ENCODE assay signal across 15 cellular contexts in genomic region chr12:64756371-64756770, GRCh38. TPM values are rescaled to one million over a fixed set of nuclear protein-coding genes. Genes with fewer than 3 reads are reported as not detected.
DNase-seq lines count a peak whose midpoint lies in the region; ATAC-seq, FAIRE-seq and TF ChIP-seq lines count a peak whose summit lies in the region.
"Had no signal": no experiment of that assay in that cellular context is flagged by ENCODE, and none has a peak within 500 bp of the region (broad histone marks: within the 10 kb centered on the region; RNA-seq: fewer than 3 reads in every experiment).

No MANE protein-coding gene starts in this region.

- peak; percentile 12 for ATAC-seq in activated CD8-positive, alpha-beta memory T cell treated with anti-CD3 and anti-CD28 coated beads, Interleukin-2, amount 10 ng/mL, durations not matched to agents 7 days and 5 days
- ATAC-seq in GM21786 (IDR thresholded peaks at IDR 0.05; ENCODE audit: unreplicated experiment), result peak; percentile 48
- peak; percentile 27 for ATAC-seq in HG03432 (IDR thresholded peaks at IDR 0.05; ENCODE audit: unreplicated experiment)

- H3K4me3 ChIP-seq in small intestine (ENCODE audit: low read depth in 1 of 2, low read length in 2 of 2) (no peak overlapping the region), testis (no peak overlapping the region)

- no peak for FAIRE-seq in small intestine (lab: Jason Lieb, UNC)
- FAIRE-seq: GM12892, H1, RCC 7860 had no signal

- TF ChIP-seq POLR2A in testis (IDR thresholded peaks at IDR 0.05), result no peak

- H3K9me3 ChIP-seq in small intestine (ENCODE audit: control insufficient read depth, low read depth), result no peaks in the 10 kb centered on the region
- no peaks in the 10 kb centered on the region for H3K9me3 ChIP-seq in testis

- peaks cover 10% of the 10 kb centered on the region for H3K36me3 Mint-ChIP-seq in activated CD8-positive, alpha-beta memory T cell treated with anti-CD3 and anti-CD28 coated beads, Interleukin-2, amount 10 ng/mL, durations not matched to agents 7 days and 5 days

- WGBS in small intestine, 3 donors, result 77 to 82% (median 78%) methylated on average over 2 of the region's 2 CpGs
- WGBS in testis, 2 donors, result 72 to 77% methylated on average over 2 of the region's 2 CpGs

- no peak for DNase-seq in activated CD8-positive, alpha-beta memory T cell treated with anti-CD3 and anti-CD28 coated beads, Interleukin-2, amount 10 ng/mL, durations not matched to agents 7 days and 5 days
- no peak for DNase-seq in activated CD8-positive, alpha-beta memory T cell treated with anti-CD3 and anti-CD28 coated beads, Interleukin-2, amount 50 U/mL, for 48 hours
- DNase-seq in small intestine, result peak; percentile 21
- DNase-seq in testis, result no peak
- no peak for DNase-seq in NCI-H1105 (lab: John Stamatoyannopoulos, UW)
- no peak for DNase-seq in posterior cingulate gyrus
- DNase-seq: anterior cingulate cortex, foreskin melanocyte, NCI-H226 had no signal

- no peaks in the 10 kb centered on the region for H3K9me3 Mint-ChIP-seq in activated CD8-positive, alpha-beta memory T cell treated with anti-CD3 and anti-CD28 coated beads, Interleukin-2, amount 10 ng/mL, durations not matched to agents 7 days and 5 days (ENCODE audit: low read depth)
- H3K9me3 Mint-ChIP-seq: T-helper 1 cell treated with Interleukin-12 subunit alpha and Interleukin-12 subunit beta and Interleukin-4 antibody, amounts not matched to agents 30 μg/mL and 1 μg/mL, for 36 hours had no signal

- H3K27ac ChIP-seq in small intestine (ENCODE audit: low read depth in 1 of 2, low read length in 1 of 2), result no peak overlapping the region
- H3K27ac ChIP-seq in testis, result no peak overlapping the region

- H3K27me3 ChIP-seq in small intestine (ENCODE audit: control insufficient read depth in 2 of 2, insufficient read depth in 2 of 2, low read length in 2 of 2), result no peaks in the 10 kb centered on the region
- H3K27me3 ChIP-seq in testis, result no peaks in the 10 kb centered on the region

- no peaks in the 10 kb centered on the region for H3K36me3 ChIP-seq in small intestine (ENCODE audit: control insufficient read depth in 2 of 2, insufficient read depth in 2 of 2, low read length in 2 of 2)
- no peaks in the 10 kb centered on the region for H3K36me3 ChIP-seq in testis (ENCODE audit: low read depth, missing control alignments)

- H3K27me3 Mint-ChIP-seq in activated CD8-positive, alpha-beta memory T cell treated with anti-CD3 and anti-CD28 coated beads, Interleukin-2, amount 10 ng/mL, durations not matched to agents 7 days and 5 days, result no peaks in the 10 kb centered on the region

- intact Hi-C loops in testis (cut with DNase I; ENCODE audit: low total_unique reads), result no loop called here
- intact Hi-C loops in posterior cingulate gyrus (cut with DNase I), result no loop called here

- no peak for TF ChIP-seq CTCF in testis (IDR thresholded peaks at IDR 0.05)

- H3K27ac Mint-ChIP-seq in activated CD8-positive, alpha-beta memory T cell treated with anti-CD3 and anti-CD28 coated beads, Interleukin-2, amount 10 ng/mL, durations not matched to agents 7 days and 5 days, result peak overlapping the region; percentile 56
- H3K27ac Mint-ChIP-seq: T-helper 1 cell treated with Interleukin-12 subunit alpha and Interleukin-12 subunit beta and Interleukin-4 antibody, amounts not matched to agents 30 μg/mL and 1 μg/mL, for 36 hours had no signal

- no peak overlapping the region for H3K4me3 Mint-ChIP-seq in activated CD8-positive, alpha-beta memory T cell treated with anti-CD3 and anti-CD28 coated beads, Interleukin-2, amount 10 ng/mL, durations not matched to agents 7 days and 5 days
- H3K4me3 Mint-ChIP-seq: T-helper 1 cell treated with Interleukin-12 subunit alpha and Interleukin-12 subunit beta and Interleukin-4 antibody, amounts not matched to agents 30 μg/mL and 1 μg/mL, for 36 hours had no signal

- peaks cover 54% of the 10 kb centered on the region for H3K4me1 Mint-ChIP-seq in activated CD8-positive, alpha-beta memory T cell treated with anti-CD3 and anti-CD28 coated beads, Interleukin-2, amount 10 ng/mL, durations not matched to agents 7 days and 5 days

- peaks cover 0 to 12% of the 10 kb centered on the region in 2 donors for H3K4me1 ChIP-seq in small intestine (ENCODE audit: control insufficient read depth in 2 of 2, insufficient read depth in 1 of 2, low read depth in 1 of 2, low read length in 1 of 2)
- peaks cover 19% of the 10 kb centered on the region for H3K4me1 ChIP-seq in testis

- CTCF ChIA-PET in activated CD8-positive, alpha-beta memory T cell treated with anti-CD3 and anti-CD28 coated beads, Interleukin-2, amount 10 ng/mL, durations not matched to agents 7 days and 5 days (lab: Charles Lee), result interaction anchor here (0.6 to 1.4 kb wide), 4 partner anchors 8 to 207 kb away, joined by 4 read pairs; no protein-coding TSS in a partner anchor

RNA-seq across cellular contexts. Expression of gene GNS, which starts 2.8 kb away (rescaled TPM):
- total RNA-seq in activated CD8-positive, alpha-beta memory T cell treated with anti-CD3 and anti-CD28 coated beads, Interleukin-2, amount 10 ng/mL, durations not matched to agents 7 days and 5 days, result 10 to 100 TPM; 24.1 to 25.4 TPM
- 10 to 100 TPM in 1 of 3 donors, 1 to 10 TPM in 2; 8.3 to 38.2 (median 9.7) TPM for polyA plus RNA-seq in small intestine
- 10 to 100 TPM; 52.4 to 87.9 TPM for total RNA-seq in testis
- 84.2 TPM for polyA plus RNA-seq in testis (ENCODE audit: insufficient read depth, low read depth, low replicate concordance)
